8 cellular contexts compared by ENCODE assay signal in the genomic region with DNA sequence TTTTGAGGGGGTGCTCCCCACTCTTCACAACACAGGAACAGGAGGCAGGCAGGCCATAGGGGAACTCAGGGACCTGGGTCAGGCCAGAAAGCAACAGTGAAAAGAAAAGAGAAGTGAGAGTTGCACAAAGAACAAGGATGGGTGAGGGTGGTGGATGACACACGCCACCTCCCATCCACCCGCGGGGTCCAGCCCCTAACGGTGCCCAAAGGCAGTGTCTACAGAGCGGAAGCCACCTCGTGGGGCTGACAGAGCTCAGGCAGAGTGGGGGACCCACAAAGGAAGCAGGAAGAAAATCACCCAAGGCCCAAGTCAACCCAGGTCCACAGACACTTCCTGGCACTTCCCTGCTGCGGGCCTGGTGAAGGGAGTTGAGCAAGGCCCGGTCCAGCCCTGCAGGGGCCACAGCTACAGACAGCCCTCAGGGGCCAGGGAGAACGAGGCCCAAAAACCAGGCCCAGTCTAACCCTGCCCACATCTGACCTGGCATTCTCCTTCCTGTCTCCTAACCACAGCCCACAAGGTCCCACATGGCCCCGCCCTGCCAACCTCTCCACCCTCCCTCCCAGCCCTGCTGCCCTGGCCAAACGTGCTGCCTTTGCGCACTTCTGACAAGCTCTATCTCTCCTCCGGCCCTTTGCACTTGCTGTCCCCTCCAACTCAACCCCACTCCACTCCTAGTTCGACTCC. TPM values are rescaled to one million over a fixed set of nuclear protein-coding genes. Genes with fewer than 3 reads are reported as not detected.
A peak's percentile ranks its signal among the peaks of the same experiment; 100 is the strongest.
DNase-seq lines count a peak whose midpoint lies in the region; ATAC-seq, FAIRE-seq and TF ChIP-seq lines count a peak whose summit lies in the region.

No MANE protein-coding gene starts in this region.

- FAIRE-seq in GM12892 (lab: Jason Lieb, UNC): peak; percentile 69

- TF ChIP-seq POLR2A in GM12892 (IDR thresholded peaks at IDR 0.05; ENCODE audit: low read depth, low read length): peak; percentile 64; the same call in 1 of the 2 replicates

- peak; percentile 79 to 82 for ATAC-seq in right cardiac atrium

- H3K4me3 ChIP-seq in MG63 (no peak overlapping the region), right cardiac atrium (ENCODE audit: low read length) (no peak overlapping the region)

- intact Hi-C loops in right cardiac atrium (cut with DNase I): no loop called here

- WGBS in right cardiac atrium: 72% methylated on average over 14 of the region's 14 CpGs

- no peak overlapping the region for H3K27ac ChIP-seq in right cardiac atrium (ENCODE audit: low read length)

- H3K36me3 ChIP-seq in MG63: no peaks in the 10 kb centered on the region

- peaks cover 2% of the 10 kb centered on the region for H3K4me1 ChIP-seq in right cardiac atrium (ENCODE audit: control insufficient read depth, insufficient read depth, low read length)

- no peaks in the 10 kb centered on the region for H3K27me3 ChIP-seq in MG63
- no peaks in the 10 kb centered on the region for H3K27me3 ChIP-seq in right cardiac atrium (ENCODE audit: control insufficient read depth, insufficient read depth)

- H3K9me3 ChIP-seq in MG63 (no peaks in the 10 kb centered on the region), right cardiac atrium (ENCODE audit: control insufficient read depth, low read length) (no peaks in the 10 kb centered on the region)

- DNase-seq in GM12892 (ENCODE audit: insufficient read length): peak; percentile 89
- DNase-seq in H4 (ENCODE audit: low spot score): peak; percentile 51
- DNase-seq in MG63: peak; percentile 26
- DNase-seq in activated CD8-positive, alpha-beta memory T cell treated with anti-CD3 and anti-CD28 coated beads for 4 hours (ENCODE audit: low read depth in 2 of 2): peak; percentile 55 to 57
- peak; percentile 37 to 79 (median 77) for DNase-seq in right cardiac atrium
- peak; percentile 43 to 52 for DNase-seq in stimulated activated CD8-positive, alpha-beta memory T cell treated with anti-CD3 and anti-CD28 coated beads, Interleukin-7, amount 100 ng/mL, for 1 hour (ENCODE audit: low read depth in 2 of 2)
- DNase-seq in NCI-H128 (lab: John Stamatoyannopoulos, UW; ENCODE audit: unreplicated experiment): no peak
- DNase-seq in NCI-H1092 (lab: John Stamatoyannopoulos, UW): no peak

RNA-seq across cellular contexts. Expression of gene NUP210, which starts 5.9 kb away (rescaled TPM):
- polyA plus RNA-seq in GM12892 (2012; ENCODE audit: missing spikeins): 48.3 TPM
- total RNA-seq in H4 (2014; rRNA removed; shearing (Covaris generic)): 3.1 and 3.7 TPM in 2 replicates
- total RNA-seq in MG63 (2014; rRNA removed; shearing (Covaris generic); ENCODE audit: low replicate concordance): 14.6 and 16.4 TPM in 2 replicates
- 1 to 10 TPM; 2.4 to 5.9 (median 4.4) TPM for total RNA-seq in right cardiac atrium
- 2.0 TPM for polyA plus RNA-seq in right cardiac atrium

Comparison
In these comparisons a context has a peak if more than half of its experiments do, and no peak if none do; other contexts are left out.
1. DNase-seq: peak in GM12892 (single experiment), H4 (single experiment), MG63 (single experiment), activated CD8-positive, alpha-beta memory T cell treated with anti-CD3 and anti-CD28 coated beads for 4 hours (2 of 2), right cardiac atrium (3 of 3) and stimulated activated CD8-positive, alpha-beta memory T cell treated with anti-CD3 and anti-CD28 coated beads, Interleukin-7, amount 100 ng/mL, for 1 hour (2 of 2); none in NCI-H128 (single experiment) and NCI-H1092 (single experiment).